In the genomic region with DNA sequence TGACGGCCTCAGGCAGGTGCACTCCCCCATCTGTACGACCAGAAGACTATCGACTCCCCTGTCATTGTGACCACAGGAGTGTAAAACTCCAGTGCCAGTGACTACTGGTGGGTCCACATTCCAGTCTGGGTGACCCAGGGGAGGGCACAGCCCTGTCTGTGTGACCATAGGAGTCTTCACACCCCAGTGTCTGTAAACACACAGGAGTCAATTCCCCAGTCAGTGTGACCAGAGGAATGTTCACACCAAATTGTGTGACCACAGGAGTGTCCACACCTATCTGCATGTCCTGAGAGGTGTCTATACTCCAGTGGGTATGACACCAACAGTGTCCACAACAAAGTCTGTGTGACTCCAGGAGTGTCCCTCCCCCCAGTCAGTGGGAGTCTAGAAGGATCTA, we compare ENCODE assay signal across 1 cellular context.
TF ChIP-seq lines count a peak whose summit lies in the region.

No MANE protein-coding gene starts in this region.

TF ChIP-seq in HCT116, 20 proteins besides CTCF, POLR2A, EP300 and RAD21:
- TF ChIP-seq JUND (IDR thresholded peaks at IDR 0.05) (no peak), EZH2 (IDR thresholded peaks at IDR 0.05) (no peak)
- TF ChIP-seq, protein P1, sequence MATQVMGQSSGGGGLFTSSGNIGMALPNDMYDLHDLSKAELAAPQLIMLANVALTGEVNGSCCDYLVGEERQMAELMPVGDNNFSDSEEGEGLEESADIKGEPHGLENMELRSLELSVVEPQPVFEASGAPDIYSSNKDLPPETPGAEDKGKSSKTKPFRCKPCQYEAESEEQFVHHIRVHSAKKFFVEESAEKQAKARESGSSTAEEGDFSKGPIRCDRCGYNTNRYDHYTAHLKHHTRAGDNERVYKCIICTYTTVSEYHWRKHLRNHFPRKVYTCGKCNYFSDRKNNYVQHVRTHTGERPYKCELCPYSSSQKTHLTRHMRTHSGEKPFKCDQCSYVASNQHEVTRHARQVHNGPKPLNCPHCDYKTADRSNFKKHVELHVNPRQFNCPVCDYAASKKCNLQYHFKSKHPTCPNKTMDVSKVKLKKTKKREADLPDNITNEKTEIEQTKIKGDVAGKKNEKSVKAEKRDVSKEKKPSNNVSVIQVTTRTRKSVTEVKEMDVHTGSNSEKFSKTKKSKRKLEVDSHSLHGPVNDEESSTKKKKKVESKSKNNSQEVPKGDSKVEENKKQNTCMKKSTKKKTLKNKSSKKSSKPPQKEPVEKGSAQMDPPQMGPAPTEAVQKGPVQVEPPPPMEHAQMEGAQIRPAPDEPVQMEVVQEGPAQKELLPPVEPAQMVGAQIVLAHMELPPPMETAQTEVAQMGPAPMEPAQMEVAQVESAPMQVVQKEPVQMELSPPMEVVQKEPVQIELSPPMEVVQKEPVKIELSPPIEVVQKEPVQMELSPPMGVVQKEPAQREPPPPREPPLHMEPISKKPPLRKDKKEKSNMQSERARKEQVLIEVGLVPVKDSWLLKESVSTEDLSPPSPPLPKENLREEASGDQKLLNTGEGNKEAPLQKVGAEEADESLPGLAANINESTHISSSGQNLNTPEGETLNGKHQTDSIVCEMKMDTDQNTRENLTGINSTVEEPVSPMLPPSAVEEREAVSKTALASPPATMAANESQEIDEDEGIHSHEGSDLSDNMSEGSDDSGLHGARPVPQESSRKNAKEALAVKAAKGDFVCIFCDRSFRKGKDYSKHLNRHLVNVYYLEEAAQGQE (IDR thresholded peaks at IDR 0.05; ENCODE audit: low read depth): no peak
- TF ChIP-seq, protein P2, sequence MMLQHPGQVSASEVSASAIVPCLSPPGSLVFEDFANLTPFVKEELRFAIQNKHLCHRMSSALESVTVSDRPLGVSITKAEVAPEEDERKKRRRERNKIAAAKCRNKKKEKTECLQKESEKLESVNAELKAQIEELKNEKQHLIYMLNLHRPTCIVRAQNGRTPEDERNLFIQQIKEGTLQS (IDR thresholded peaks at IDR 0.05): no peak
TF ChIP-seq in HCT116: peak in this region for 0.
